21 cellular contexts compared by ENCODE assay signal in genomic region chr2:181859123-181859522, GRCh38.
"Had no signal": no experiment of that assay in that cellular context is flagged by ENCODE, and none has a peak within 500 bp of the region (broad histone marks: within the 10 kb centered on the region; RNA-seq: fewer than 3 reads in every experiment).

No MANE protein-coding gene starts in this region.

- H3K9me3 ChIP-seq: gastroesophageal sphincter, heart left ventricle had no signal

- H3K4me3 ChIP-seq: gastroesophageal sphincter, heart left ventricle had no signal

- DNase-seq: activated CD4-positive, alpha-beta T cell treated with anti-CD3 and anti-CD28 coated beads, Interleukin-2, amount 10 ng/mL, durations not matched to agents 7 days and 5 days; activated CD8-positive, alpha-beta T cell treated with anti-CD3 and anti-CD28 coated beads, Interleukin-2, amount 10 ng/mL, durations not matched to agents 7 days and 5 days; activated naive CD4-positive, alpha-beta T cell treated with anti-CD3 and anti-CD28 coated beads, Interleukin-2, amount 10 ng/mL, durations not matched to agents 7 days and 5 days; activated naive CD8-positive, alpha-beta T cell treated with anti-CD3 and anti-CD28 coated beads, Interleukin-2, amount 50 U/mL, for 24 hours; activated T-cell treated with anti-CD3 and anti-CD28 coated beads, Interleukin-2, amount 50 U/mL, for 24 hours; anterior cingulate cortex; cerebellar nuclear complex; effector CD4-positive, alpha-beta T cell; heart left ventricle; kidney glomerular epithelial cell; mesendoderm; nephron progenitor cell; nucleus accumbens; posterior cingulate gyrus; retina; stimulated activated CD4-positive, alpha-beta T cell treated with anti-CD3 and anti-CD28 coated beads, Interleukin-12 subunit alpha, Interleukin-12 subunit beta, amount 100 ng/mL, for 4 hours; stimulated activated CD4-positive, alpha-beta T cell treated with anti-CD3 and anti-CD28 coated beads, Interleukin-1b, Interleukin-23, amount 100 ng/mL, for 48 hours; stimulated activated naive CD8-positive, alpha-beta T cell treated with anti-CD3 and anti-CD28 coated beads, Interleukin-15, Interleukin-2, amounts not matched to agents 100 U/mL and 50 U/mL, for 24 hours; T1000 had no signal

- ATAC-seq: activated CD4-positive, CD25-positive, alpha-beta regulatory T cell treated with anti-CD3 and anti-CD28 coated beads, Interleukin-2, amount 50 U/mL, for 24 hours; activated CD8-positive, alpha-beta T cell treated with anti-CD3 and anti-CD28 coated beads, Interleukin-2, amount 10 ng/mL, durations not matched to agents 7 days and 5 days; activated naive CD8-positive, alpha-beta T cell treated with anti-CD3 and anti-CD28 coated beads, Interleukin-2, amount 50 U/mL, for 24 hours; gastroesophageal sphincter; heart left ventricle; stimulated activated naive CD8-positive, alpha-beta T cell treated with anti-CD3 and anti-CD28 coated beads, Interleukin-15, Interleukin-2, amounts not matched to agents 100 U/mL and 50 U/mL, for 24 hours had no signal

- H3K36me3 ChIP-seq: gastroesophageal sphincter, heart left ventricle had no signal

- H3K27me3 ChIP-seq: gastroesophageal sphincter, heart left ventricle had no signal

- H3K27ac ChIP-seq: gastroesophageal sphincter, heart left ventricle had no signal

- H3K4me1 ChIP-seq: heart left ventricle had no signal
